In genomic region chr14:104078031-104078455, GRCh38 we compare ENCODE assay signal across 1 cellular context.
TF ChIP-seq lines count a peak whose summit lies in the region.

No MANE protein-coding gene starts in this region.

TF ChIP-seq in H1, 55 proteins besides CTCF, POLR2A, EP300 and RAD21 (continued from another document):
- TF ChIP-seq ATF3 (IDR thresholded peaks at IDR 0.05; ENCODE audit: insufficient read depth, low read depth, low read length) (peak; percentile 32; the same call in 1 of the 2 replicates), TCF12 (IDR thresholded peaks at IDR 0.05; ENCODE audit: low read depth, low read length) (0 out of 2 replicates have a peak, but pooled peaks have one; percentile 49), GABPA (IDR thresholded peaks at IDR 0.05; ENCODE audit: borderline replicate concordance, insufficient read depth, low read length) (peak; percentile 69; the same call in 1 of the 2 replicates)
